In genomic region chr11:68581439-68581838, GRCh38 we compare ENCODE assay signal across 18 cellular contexts.
DNase-seq lines count a peak whose midpoint lies in the region; ATAC-seq and TF ChIP-seq lines count a peak whose summit lies in the region.
"Had no signal": no experiment of that assay in that cellular context is flagged by ENCODE, and none has a peak within 500 bp of the region (broad histone marks: within the 10 kb centered on the region; RNA-seq: fewer than 3 reads in every experiment).

No MANE protein-coding gene starts in this region.

- peak overlapping the region; percentile 53 for H3K27ac Mint-ChIP-seq in MCF 10A (ENCODE audit: low read depth, unreplicated experiment)
- H3K27ac Mint-ChIP-seq in activated T-helper 17 cell treated with anti-CD3 and anti-CD28 coated beads, Interleukin-2, amount 50 U/mL, for 72 hours = no peak overlapping the region
- H3K27ac Mint-ChIP-seq: activated CD4-positive, alpha-beta memory T cell treated with anti-CD3 and anti-CD28 coated beads for 36 hours; T-helper 2 cell treated with Interferon-gamma antibody and Interleukin-4, amounts not matched to agents 5 μg/mL and 100 μg/mL, for 36 hours had no signal

- H3K27me3 ChIP-seq in mammary epithelial cell (ENCODE audit: insufficient read depth, low read length) (no peaks in the 10 kb centered on the region), lung (ENCODE audit: control insufficient read depth, insufficient read depth) (no peaks in the 10 kb centered on the region)
- H3K27me3 ChIP-seq: pancreas, tibial nerve had no signal

- H3K4me3 Mint-ChIP-seq in MCF 10A (ENCODE audit: unreplicated experiment) = no peak overlapping the region
- no peak overlapping the region for H3K4me3 Mint-ChIP-seq in activated T-helper 17 cell treated with anti-CD3 and anti-CD28 coated beads, Interleukin-2, amount 50 U/mL, for 72 hours
- H3K4me3 Mint-ChIP-seq: activated CD4-positive, alpha-beta memory T cell treated with anti-CD3 and anti-CD28 coated beads for 36 hours; T-helper 2 cell treated with Interferon-gamma antibody and Interleukin-4, amounts not matched to agents 5 μg/mL and 100 μg/mL, for 36 hours had no signal

- 98% methylated on average over 4 of the region's 4 CpGs for WGBS in mammary epithelial cell (ENCODE audit: low coverage, missing lambda C conversion rate)
- 72 to 91% methylated on average over 4 of the region's 4 CpGs for WGBS in lung, 2 donors

- H3K4me2 ChIP-seq in mammary epithelial cell (ENCODE audit: insufficient read depth, low read depth, low read length) = no peak overlapping the region

- POLR2A ChIA-PET in MCF 10A (lab: Yijun Ruan, JAX) (no interaction called here), RWPE1 (lab: Yijun Ruan, JAX; ENCODE audit: low non-redundant PET) (no interaction called here)

- H3K27ac ChIP-seq in mammary epithelial cell (ENCODE audit: insufficient read depth, low read depth, low read length) (no peak overlapping the region), RWPE1 (peak overlapping the region; percentile 33; the same call in 1 of the 2 replicates), lung (ENCODE audit: low read depth in 1 of 2, low read length in 1 of 2) (peak overlapping the region in 1 of 2 donors; percentile 67)
- H3K27ac ChIP-seq: pancreas, tibial nerve had no signal

- peaks cover 59% of the 10 kb centered on the region for H3K36me3 Mint-ChIP-seq in MCF 10A (ENCODE audit: insufficient read depth, unreplicated experiment)
- peaks cover 100% of the 10 kb centered on the region for H3K36me3 Mint-ChIP-seq in activated T-helper 17 cell treated with anti-CD3 and anti-CD28 coated beads, Interleukin-2, amount 50 U/mL, for 72 hours (ENCODE audit: low read depth)

- H3K4me3 ChIP-seq in mammary epithelial cell (replicated peaks in 1 of 3; ENCODE audit: insufficient read depth in 1 of 3, low read depth in 2 of 3, low read length in 3 of 3) = no peak overlapping the region
- H3K4me3 ChIP-seq in lung = no peak overlapping the region
- H3K4me3 ChIP-seq: pancreas, tibial nerve had no signal

- no peaks in the 10 kb centered on the region for H4K20me1 ChIP-seq in mammary epithelial cell (ENCODE audit: insufficient read depth, low read length)

- H3K9me3 Mint-ChIP-seq in MCF 10A (ENCODE audit: unreplicated experiment) = no peaks in the 10 kb centered on the region
- H3K9me3 Mint-ChIP-seq in activated T-helper 17 cell treated with anti-CD3 and anti-CD28 coated beads, Interleukin-2, amount 50 U/mL, for 72 hours = no peaks in the 10 kb centered on the region
- H3K9me3 Mint-ChIP-seq: activated CD4-positive, alpha-beta memory T cell treated with anti-CD3 and anti-CD28 coated beads for 36 hours; T-helper 2 cell treated with Interferon-gamma antibody and Interleukin-4, amounts not matched to agents 5 μg/mL and 100 μg/mL, for 36 hours had no signal

- dilution Hi-C loops in mammary epithelial cell (cut with HindIII; ENCODE audit: low sequenced_read_pairs) = no loop called here

- no peak overlapping the region for H3K9ac ChIP-seq in mammary epithelial cell (ENCODE audit: insufficient read depth, low read length)

- H3K79me2 ChIP-seq in mammary epithelial cell (ENCODE audit: insufficient read depth, low read length) = peaks cover 22% of the 10 kb centered on the region

- no peaks in the 10 kb centered on the region for H3K27me3 Mint-ChIP-seq in MCF 10A (ENCODE audit: insufficient read depth, unreplicated experiment)
- H3K27me3 Mint-ChIP-seq in activated T-helper 17 cell treated with anti-CD3 and anti-CD28 coated beads, Interleukin-2, amount 50 U/mL, for 72 hours = no peaks in the 10 kb centered on the region
- H3K27me3 Mint-ChIP-seq: activated CD4-positive, alpha-beta memory T cell treated with anti-CD3 and anti-CD28 coated beads for 36 hours had no signal

- no peaks in the 10 kb centered on the region for H3K9me3 ChIP-seq in mammary epithelial cell (replicated peaks; ENCODE audit: insufficient read depth, low read length)
- no peaks in the 10 kb centered on the region for H3K9me3 ChIP-seq in lung (ENCODE audit: control insufficient read depth in 2 of 2, insufficient read depth in 1 of 2, low read length in 1 of 2)
- H3K9me3 ChIP-seq: pancreas, tibial nerve had no signal

- no TSS peak for BruUV-seq in MCF 10A (replicated peaks; lab: Mats Ljungman, UMichigan)
- BruUV-seq in mammary epithelial cell (replicated peaks; lab: Mats Ljungman, UMichigan) = no TSS peak

- peaks cover 8% of the 10 kb centered on the region for H3K4me1 ChIP-seq in mammary epithelial cell (ENCODE audit: insufficient read depth, low read length)
- H3K4me1 ChIP-seq in lung (ENCODE audit: control insufficient read depth in 2 of 2, insufficient read depth in 2 of 2, low read length in 2 of 2) = peaks cover 5 to 32% of the 10 kb centered on the region in 2 donors

- DNase-seq in MCF 10A (ENCODE audit: unreplicated experiment) (no peak), mammary epithelial cell (no peak), RWPE1 (ENCODE audit: low spot score) (no peak), lung (ENCODE audit: low spot score) (peak; percentile 76), NCI-H1930 (lab: John Stamatoyannopoulos, UW) (no peak)
- no peak for DNase-seq in stimulated activated CD4-positive, alpha-beta T cell treated with anti-CD3 and anti-CD28 coated beads, Interleukin-4, amount 100 ng/mL, for 24 hours
- DNase-seq: activated CD4-positive, alpha-beta memory T cell treated with anti-CD3 and anti-CD28 coated beads for 36 hours; activated effector memory CD4-positive, alpha-beta T cell treated with Interleukin-2 at 50 U/mL for 16 hours; AML-193; effector CD4-positive, alpha-beta T cell; EL; NCI-H2227 treated with DMSO at 0.1 percent for 48 hours; pancreas; stimulated activated CD4-positive, alpha-beta T cell treated with anti-CD3 and anti-CD28 coated beads, Interleukin-15, amount 100 ng/mL, for 24 hours had no signal

- peaks cover 18% of the 10 kb centered on the region for H3K4me1 Mint-ChIP-seq in MCF 10A (ENCODE audit: insufficient read depth, unreplicated experiment)
- H3K4me1 Mint-ChIP-seq in activated T-helper 17 cell treated with anti-CD3 and anti-CD28 coated beads, Interleukin-2, amount 50 U/mL, for 72 hours = peaks cover 24% of the 10 kb centered on the region

- CTCF ChIA-PET in MCF 10A (lab: Yijun Ruan, JAX) = interaction anchor here (0.7 kb wide), 1 partner anchor 506 kb away, joined by 3 read pairs; no protein-coding TSS in a partner anchor
- CTCF ChIA-PET in mammary epithelial cell (lab: Charles Lee; ENCODE audit: low non-redundant PET) = no interaction called here
- CTCF ChIA-PET in RWPE1 (lab: Yijun Ruan, JAX) = interaction anchor here (0.5 kb wide), 1 partner anchor 283 kb away, joined by 3 read pairs; no protein-coding TSS in a partner anchor

- in situ Hi-C loops in mammary epithelial cell (cut with MboI; ENCODE audit: low sequenced_read_pairs in 2 of 2) = no loop called here

- peaks cover 8% of the 10 kb centered on the region for H3K36me3 ChIP-seq in mammary epithelial cell (ENCODE audit: insufficient read depth, low read length)
- H3K36me3 ChIP-seq in lung (ENCODE audit: control insufficient read depth in 2 of 2, insufficient read depth in 2 of 2, low read length in 2 of 2) = peaks cover 19 to 22% of the 10 kb centered on the region in 2 donors

- TF ChIP-seq CTCF in MCF 10A (IDR thresholded peaks at IDR 0.05; ENCODE audit: unreplicated experiment) = no peak
- TF ChIP-seq CTCF in mammary epithelial cell (conservative IDR thresholded peaks at IDR 0.05 in 1 of 2, IDR thresholded peaks at IDR 0.05 in 1 of 2; ENCODE audit: extremely low read depth in 1 of 2, insufficient read depth in 1 of 2, low read depth in 1 of 2, low read length in 2 of 2) = no peak
- TF ChIP-seq CTCF in RWPE1 (conservative IDR thresholded peaks at IDR 0.05; ENCODE audit: low read depth) = no peak
- no peak for TF ChIP-seq CTCF in lung (IDR thresholded peaks at IDR 0.05; ENCODE audit: control extremely low read depth, extremely low read depth)

- H2AFZ ChIP-seq in mammary epithelial cell (ENCODE audit: low read depth, low read length) = no peak overlapping the region

- intact Hi-C loops in MCF 10A (cut with micrococcal nuclease) = loop anchor here (5.0 kb wide), 1 partner anchor 119 kb away; the partner anchor contains the start of gene PPP6R3
- intact Hi-C loops in mammary epithelial cell (cut with micrococcal nuclease) = loop anchor here (5.0 kb wide), 1 partner anchor 119 kb away; the partner anchor contains the start of gene PPP6R3

- ATAC-seq in lung (ENCODE audit: insufficient read depth, low FRiP score) (peak; percentile 68), GM21360 (IDR thresholded peaks at IDR 0.05; ENCODE audit: unreplicated experiment) (no peak)
- no peak for ATAC-seq in activated T-helper 17 cell treated with anti-CD3 and anti-CD28 coated beads, Interleukin-2, amount 50 U/mL, for 72 hours (replicated peaks)
- ATAC-seq: pancreas had no signal
